ENCODE assay signal across 33 cellular contexts in the genomic region with DNA sequence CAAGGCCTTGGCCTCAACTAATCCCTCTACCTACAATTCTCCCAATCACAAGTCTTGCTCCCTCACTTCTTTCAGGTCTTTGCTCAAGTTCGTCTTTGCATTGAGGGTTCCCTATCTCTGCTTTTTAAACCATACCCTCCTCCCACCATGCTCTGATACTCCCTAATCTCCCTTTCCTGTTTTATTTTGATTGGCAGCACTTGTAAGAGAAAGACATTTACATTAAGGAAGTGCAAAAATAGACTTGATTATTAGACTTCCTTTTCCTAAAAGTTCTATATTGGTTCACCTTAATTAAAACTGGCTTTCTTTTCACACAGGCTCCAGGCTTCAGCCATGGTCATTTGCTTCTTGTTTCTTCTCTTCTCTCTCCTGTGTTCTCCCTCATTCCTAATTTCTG. TPM values are rescaled to one million over a fixed set of nuclear protein-coding genes. Genes with fewer than 3 reads are reported as not detected.
"Had no signal": no experiment of that assay in that cellular context is flagged by ENCODE, and none has a peak within 500 bp of the region (broad histone marks: within the 10 kb centered on the region; RNA-seq: fewer than 3 reads in every experiment).

No MANE protein-coding gene starts in this region.

- H3K27ac ChIP-seq: brain microvascular endothelial cell, coronary artery, gastroesophageal sphincter, neutrophil, ovary, right lobe of liver, testis, transverse colon, VCaP had no signal

- ATAC-seq: effector memory CD8-positive, alpha-beta T cell; gastroesophageal sphincter; left colon; right lobe of liver had no signal

- H3K9me3 Mint-ChIP-seq: effector memory CD8-positive, alpha-beta T cell had no signal

- H3K36me3 ChIP-seq: brain microvascular endothelial cell, gastroesophageal sphincter, neutrophil, ovary, right lobe of liver, transverse colon had no signal

- H3K4me1 Mint-ChIP-seq: activated naive CD4-positive, alpha-beta T cell treated with anti-CD3 and anti-CD28 coated beads, Interleukin-2, amount 10 ng/mL, durations not matched to agents 7 days and 5 days; activated naive CD8-positive, alpha-beta T cell treated with anti-CD3 and anti-CD28 coated beads, Interleukin-2, amount 10 ng/mL, durations not matched to agents 7 days and 5 days; nephron progenitor cell had no signal

- DNase-seq: activated CD4-positive, alpha-beta memory T cell treated with anti-CD3 and anti-CD28 coated beads for 36 hours; activated CD4-positive, alpha-beta T cell treated with anti-CD3 and anti-CD28 coated beads for 48 hours; activated CD8-positive, alpha-beta memory T cell treated with anti-CD3 and anti-CD28 coated beads, Interleukin-2, amount 50 U/mL, for 4 hours; activated gamma-delta T cell; activated naive CD4-positive, alpha-beta T cell treated with anti-CD3 and anti-CD28 coated beads, Interleukin-2, amount 10 ng/mL, durations not matched to agents 7 days and 5 days; activated naive CD8-positive, alpha-beta T cell treated with anti-CD3 and anti-CD28 coated beads, Interleukin-2, amount 10 ng/mL, durations not matched to agents 7 days and 5 days; activated T-cell treated with anti-CD3 and anti-CD28 coated beads, Interleukin-2, amount 50 U/mL, for 24 hours; brain microvascular endothelial cell; effector memory CD8-positive, alpha-beta T cell; erythroblast; head of caudate nucleus; hippocampal formation; kidney; left colon; mammary epithelial cell; naive B cell; nephron progenitor cell; ovary; right lobe of liver; stimulated activated CD4-positive, alpha-beta T cell treated with anti-CD3 and anti-CD28 coated beads, Interleukin-2, amount 100 ng/mL, for 48 hours; stimulated activated naive CD4-positive, alpha-beta T cell treated with Interleukin-2 at 50 U/mL for 16 hours; testis; transverse colon had no signal

- FAIRE-seq: astrocyte, kidney had no signal

- H3K36me3 Mint-ChIP-seq: activated naive CD4-positive, alpha-beta T cell treated with anti-CD3 and anti-CD28 coated beads, Interleukin-2, amount 10 ng/mL, durations not matched to agents 7 days and 5 days; activated naive CD8-positive, alpha-beta T cell treated with anti-CD3 and anti-CD28 coated beads, Interleukin-2, amount 10 ng/mL, durations not matched to agents 7 days and 5 days had no signal

- H3K27ac Mint-ChIP-seq: activated CD4-positive, alpha-beta memory T cell treated with anti-CD3 and anti-CD28 coated beads for 36 hours; activated naive CD4-positive, alpha-beta T cell treated with anti-CD3 and anti-CD28 coated beads, Interleukin-2, amount 10 ng/mL, durations not matched to agents 7 days and 5 days; activated naive CD8-positive, alpha-beta T cell treated with anti-CD3 and anti-CD28 coated beads, Interleukin-2, amount 10 ng/mL, durations not matched to agents 7 days and 5 days; activated T-cell treated with anti-CD3 and anti-CD28 coated beads, Interleukin-2, amount 50 U/mL, for 24 hours; effector memory CD8-positive, alpha-beta T cell; nephron progenitor cell; progenitor cell of endocrine pancreas had no signal

- H3K27me3 ChIP-seq: neutrophil, ovary, right lobe of liver, testis had no signal

- H3K4me3 ChIP-seq: coronary artery, gastroesophageal sphincter, ovary, right lobe of liver, testis, transverse colon had no signal

- H3K4me3 Mint-ChIP-seq: activated CD4-positive, alpha-beta memory T cell treated with anti-CD3 and anti-CD28 coated beads for 36 hours; activated naive CD4-positive, alpha-beta T cell treated with anti-CD3 and anti-CD28 coated beads, Interleukin-2, amount 10 ng/mL, durations not matched to agents 7 days and 5 days; activated naive CD8-positive, alpha-beta T cell treated with anti-CD3 and anti-CD28 coated beads, Interleukin-2, amount 10 ng/mL, durations not matched to agents 7 days and 5 days; activated T-cell treated with anti-CD3 and anti-CD28 coated beads, Interleukin-2, amount 50 U/mL, for 24 hours; effector memory CD8-positive, alpha-beta T cell; nephron progenitor cell had no signal

- H3K4me1 ChIP-seq: gastroesophageal sphincter, right lobe of liver, testis, transverse colon had no signal

- H3K9me3 ChIP-seq: neutrophil, ovary, right lobe of liver, testis had no signal

RNA-seq across cellular contexts. Expression of gene WIF1, which starts 18.3 kb away (rescaled TPM):
- total RNA-seq: activated CD8-positive, alpha-beta memory T cell treated with anti-CD3 and anti-CD28 coated beads for 36 hours; activated naive CD8-positive, alpha-beta T cell treated with anti-CD3 and anti-CD28 coated beads, Interleukin-2, amount 10 ng/mL, durations not matched to agents 7 days and 5 days; astrocyte; fibroblast of villous mesenchyme; kidney; liver; mammary epithelial cell; renal cortical epithelial cell; right lobe of liver; transverse colon had no signal
- polyA plus RNA-seq: liver, mammary epithelial cell had no signal
